ENCODE assay signal across 8 cellular contexts in the genomic region with DNA sequence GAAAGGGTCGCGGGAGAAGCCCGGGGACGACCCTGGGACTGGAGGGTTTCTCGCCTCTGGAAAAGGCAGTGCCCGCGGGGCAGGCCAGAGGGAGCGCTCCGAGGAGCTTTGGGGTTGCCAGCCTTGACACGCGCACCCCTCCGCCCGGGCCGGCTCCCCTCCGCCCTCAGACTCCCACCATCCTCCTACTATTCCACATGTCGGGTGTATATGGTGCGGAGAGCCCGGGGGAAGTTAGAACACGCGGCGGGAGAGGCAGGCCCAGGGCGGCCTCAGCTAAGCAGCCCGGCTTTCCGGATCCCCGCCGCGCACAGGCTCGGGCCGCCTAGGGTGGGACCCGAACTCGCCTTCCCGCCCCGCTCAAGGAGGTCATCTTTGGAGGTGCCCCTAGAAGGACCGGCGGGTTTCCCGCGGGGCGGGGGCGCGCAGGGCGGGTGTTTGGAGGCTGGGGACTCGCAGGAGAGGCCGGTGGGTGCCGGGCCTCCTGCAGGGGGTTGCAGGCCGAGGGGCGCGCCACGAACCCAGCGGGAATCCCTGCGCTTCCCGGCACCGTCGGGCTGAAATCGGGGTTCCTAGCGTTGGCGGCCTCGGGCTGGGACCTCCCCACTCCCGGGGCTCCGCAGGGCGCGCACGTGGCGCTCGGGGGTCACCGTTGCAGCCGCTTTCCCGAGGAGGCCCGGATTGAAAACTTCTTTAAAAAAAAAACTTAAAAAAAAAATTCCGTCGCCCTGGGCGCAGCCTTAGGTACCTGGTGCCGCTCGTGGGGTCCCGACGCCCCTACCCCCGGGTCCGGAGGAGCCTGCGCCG. TPM values are rescaled to one million over a fixed set of nuclear protein-coding genes. Genes with fewer than 3 reads are reported as not detected.
DNase-seq lines count a peak whose midpoint lies in the region; ATAC-seq and TF ChIP-seq lines count a peak whose summit lies in the region.

No MANE protein-coding gene starts in this region.

- H3K27ac ChIP-seq in CD4-positive, alpha-beta memory T cell (ENCODE audit: low read depth, low read length), result peak overlapping the region; percentile 52
- peak overlapping the region in 1 of 2 donors; percentile 52 for H3K27ac ChIP-seq in mucosa of rectum (ENCODE audit: low read depth in 2 of 2, low read length in 2 of 2)
- H3K27ac ChIP-seq in aorta (ENCODE audit: low read depth in 1 of 2, low read length in 2 of 2), result no peak overlapping the region

- CTCF ChIA-PET in CD4-positive, alpha-beta memory T cell (lab: Charles Lee; ENCODE audit: partially characterized antibody), result interaction anchor here (3.9 to 4.7 kb wide), 3 partner anchors 19 to 130 kb away, joined by 24 to 32 read pairs (median 26); no protein-coding TSS in a partner anchor

- peak overlapping the region; percentile 11 to 54 for H3K4me3 ChIP-seq in CD4-positive, alpha-beta memory T cell (ENCODE audit: low read length in 2 of 2)
- H3K4me3 ChIP-seq in MG63 (peak overlapping the region; percentile 46), mucosa of rectum (ENCODE audit: low read length in 2 of 2) (peak overlapping the region; percentile 37 to 56), aorta (ENCODE audit: low read length in 2 of 2) (peak overlapping the region; percentile 68 to 74)

- H3K27me3 ChIP-seq in CD4-positive, alpha-beta memory T cell (ENCODE audit: insufficient read depth, low read length), result no peaks in the 10 kb centered on the region
- H3K27me3 ChIP-seq in MG63 (no peaks in the 10 kb centered on the region), mucosa of rectum (ENCODE audit: control insufficient read depth in 2 of 2, insufficient read depth in 2 of 2, low read length in 2 of 2) (peaks cover 3 to 17% of the 10 kb centered on the region in 2 donors), aorta (ENCODE audit: control insufficient read depth in 1 of 2, insufficient read depth in 2 of 2, low read length in 1 of 2) (no peaks in the 10 kb centered on the region)

- peak overlapping the region in 1 of 2 donors; percentile 43 for H3K9ac ChIP-seq in mucosa of rectum (ENCODE audit: low read depth in 1 of 2, low read length in 2 of 2)

- POLR2A ChIA-PET in CD4-positive, alpha-beta memory T cell (lab: Charles Lee; ENCODE audit: partially characterized antibody), result interaction anchor here (0.8 to 17.0 kb wide), 4 partner anchors 9 to 124 kb away, joined by 3 to 173 read pairs (median 3); no protein-coding TSS in a partner anchor

- H3K27me3 Mint-ChIP-seq in CD4-positive, alpha-beta memory T cell, result peaks cover 0 to 2% of the 10 kb centered on the region in 2 donors
- no peaks in the 10 kb centered on the region for H3K27me3 Mint-ChIP-seq in chondrocyte (ENCODE audit: low read depth)

- ATAC-seq in aorta (ENCODE audit: low FRiP score), result no peak

- no peaks in the 10 kb centered on the region for H3K36me3 ChIP-seq in CD4-positive, alpha-beta memory T cell (ENCODE audit: insufficient read depth, low read length)
- H3K36me3 ChIP-seq in MG63 (no peaks in the 10 kb centered on the region), mucosa of rectum (ENCODE audit: control insufficient read depth in 2 of 2, insufficient read depth in 2 of 2, low read length in 2 of 2) (no peaks in the 10 kb centered on the region), aorta (ENCODE audit: control insufficient read depth in 1 of 2, insufficient read depth in 2 of 2, low read length in 1 of 2) (no peaks in the 10 kb centered on the region)

- WGBS in aorta, 2 donors, result 45 to 57% methylated on average over 75 to 79 of the region's 79 CpGs

- peak overlapping the region; percentile 88 to 97 (median 94) for H3K4me3 Mint-ChIP-seq in CD4-positive, alpha-beta memory T cell
- H3K4me3 Mint-ChIP-seq in chondrocyte (ENCODE audit: unreplicated experiment), result peak overlapping the region; percentile 7

- H3K9me3 Mint-ChIP-seq in CD4-positive, alpha-beta memory T cell, result no peaks in the 10 kb centered on the region
- H3K9me3 Mint-ChIP-seq in chondrocyte (ENCODE audit: low read depth), result no peaks in the 10 kb centered on the region

- peak overlapping the region; percentile 93 to 97 (median 95) for H3K27ac Mint-ChIP-seq in CD4-positive, alpha-beta memory T cell
- no peak overlapping the region for H3K27ac Mint-ChIP-seq in chondrocyte (ENCODE audit: unreplicated experiment)

- peaks cover 26 to 64% (median 44%) of the 10 kb centered on the region in 4 donors for H3K4me1 Mint-ChIP-seq in CD4-positive, alpha-beta memory T cell
- H3K4me1 Mint-ChIP-seq in chondrocyte (ENCODE audit: low read depth), result peaks cover 27% of the 10 kb centered on the region

- intact Hi-C loops in CD4-positive, alpha-beta memory T cell (cut with micrococcal nuclease), result loop anchor here (5.0 to 10.0 kb wide), 4 partner anchors 38 to 705 kb away; a partner anchor contains a TSS
- intact Hi-C loops in aorta (cut with DNase I), result loop anchor here (5.0 to 10.0 kb wide), 3 partner anchors 55 to 108 kb away; no protein-coding TSS in a partner anchor

- H3K36me3 Mint-ChIP-seq in CD4-positive, alpha-beta memory T cell, result peaks cover 0 to 23% of the 10 kb centered on the region in 2 donors
- H3K36me3 Mint-ChIP-seq in chondrocyte (ENCODE audit: low read depth), result no peaks in the 10 kb centered on the region

- H3K4me1 ChIP-seq in CD4-positive, alpha-beta memory T cell (ENCODE audit: insufficient read depth, low read length), result peaks cover 67% of the 10 kb centered on the region
- peaks cover 2 to 16% of the 10 kb centered on the region in 2 donors for H3K4me1 ChIP-seq in mucosa of rectum (ENCODE audit: control insufficient read depth in 2 of 2, insufficient read depth in 2 of 2, low read length in 2 of 2)
- no peaks in the 10 kb centered on the region for H3K4me1 ChIP-seq in aorta (ENCODE audit: control insufficient read depth in 1 of 2, insufficient read depth in 2 of 2, low read length in 2 of 2)

- DNase-seq in CD4-positive, alpha-beta memory T cell, result peak; percentile 35 to 54 (median 38)
- no peak for DNase-seq in MG63
- DNase-seq in chondrocyte (ENCODE audit: low spot score), result peak; percentile 92
- DNase-seq in aorta, result peak; percentile 63 to 81
- no peak for DNase-seq in globus pallidus (ENCODE audit: low spot score)
- DNase-seq in NCI-H1930 (lab: John Stamatoyannopoulos, UW), result no peak
- DNase-seq in anterior cingulate cortex (lab: John Stamatoyannopoulos, UW), result no peak

- H3K9me3 ChIP-seq in CD4-positive, alpha-beta memory T cell (ENCODE audit: control insufficient read depth in 1 of 2, low read length in 2 of 2), result no peaks in the 10 kb centered on the region
- H3K9me3 ChIP-seq in MG63, result no peaks in the 10 kb centered on the region
- no peaks in the 10 kb centered on the region for H3K9me3 ChIP-seq in mucosa of rectum (ENCODE audit: control insufficient read depth in 2 of 2, low read length in 2 of 2)
- H3K9me3 ChIP-seq in aorta (ENCODE audit: control insufficient read depth, low read length), result no peaks in the 10 kb centered on the region

- no peak for TF ChIP-seq CTCF in chondrocyte (IDR thresholded peaks at IDR 0.05)

RNA-seq across cellular contexts. Expression of a gene that starts 3.7 kb away (rescaled TPM):
- 10 to 100 TPM; 64.3 to 69.6 TPM for total RNA-seq in CD4-positive, alpha-beta memory T cell
- 10 to 100 TPM; 15.3 to 45.5 TPM for polyA plus RNA-seq in CD4-positive, alpha-beta memory T cell
- 4.5 and 6.9 TPM in 2 replicates for total RNA-seq in MG63 (2014; rRNA removed; shearing (Covaris generic); ENCODE audit: low replicate concordance)
- 7.1 to 12.5 TPM (median 7.3 TPM) in 3 replicates for total RNA-seq in chondrocyte
- 10 to 100 TPM; 37.2 to 39.2 TPM for total RNA-seq in aorta
- polyA plus RNA-seq in aorta, result 1 to 10 TPM; 2.0 to 7.2 TPM

Comparison
In these comparisons a context has a peak if more than half of its experiments do, and no peak if none do; other contexts are left out.
1. DNase-seq: peak in CD4-positive, alpha-beta memory T cell (5 of 5), chondrocyte (single experiment) and aorta (2 of 2); none in MG63 (single experiment), globus pallidus (single experiment), NCI-H1930 (0 of 2) and anterior cingulate cortex (0 of 58).
2. Peak in every context shown above with its lines, with median percentiles within 50 percentile points of each other: H3K4me3 ChIP-seq.